21 cellular contexts compared by ENCODE assay signal in genomic region chr11:102239906-102240305, GRCh38.
DNase-seq lines count a peak whose midpoint lies in the region; ATAC-seq and TF ChIP-seq lines count a peak whose summit lies in the region.
"Had no signal": no experiment of that assay in that cellular context is flagged by ENCODE, and none has a peak within 500 bp of the region (broad histone marks: within the 10 kb centered on the region; RNA-seq: fewer than 3 reads in every experiment).

No MANE protein-coding gene starts in this region.

- POLR2A ChIA-PET in WTC11 (lab: Charles Lee) (no interaction called here), Caco-2 (lab: Charles Lee) (no interaction called here)

- H3K4me1 Mint-ChIP-seq in WTC11 (peaks cover 28% of the 10 kb centered on the region), Caco-2 (ENCODE audit: low read depth, unreplicated experiment) (peaks cover 17% of the 10 kb centered on the region)

- H3K4me1 ChIP-seq in Caco-2, result 0 out of 2 replicates have a peak, but pooled peaks cover 10% of the 10 kb centered on the region
- H3K4me1 ChIP-seq: BE2C had no signal

- H3K4me3 Mint-ChIP-seq in WTC11 (no peak overlapping the region), Caco-2 (ENCODE audit: unreplicated experiment) (no peak overlapping the region)
- H3K4me3 Mint-ChIP-seq: CD4-positive, CD25-positive, alpha-beta regulatory T cell; IgD-negative memory B cell had no signal

- H3K36me3 Mint-ChIP-seq in WTC11 (no peaks in the 10 kb centered on the region), Caco-2 (ENCODE audit: insufficient read depth, unreplicated experiment) (peaks cover 57% of the 10 kb centered on the region)
- H3K36me3 Mint-ChIP-seq: IgD-negative memory B cell had no signal

- intact Hi-C loops in Caco-2 (cut with micrococcal nuclease; ENCODE audit: unreplicated experiment), result no loop called here

- ATAC-seq in WTC11, result no peak
- ATAC-seq in HG03439 (IDR thresholded peaks at IDR 0.05; ENCODE audit: unreplicated experiment), result no peak
- ATAC-seq in HG02885 (IDR thresholded peaks at IDR 0.05; ENCODE audit: poor library complexity, unreplicated experiment), result no peak
- ATAC-seq: Panc1 had no signal

- CTCF ChIA-PET in WTC11 (lab: Charles Lee), result no interaction called here
- CTCF ChIA-PET in Caco-2 (lab: Charles Lee), result interaction anchor here (0.6 to 0.9 kb wide), 2 partner anchors 28 to 31 kb away, joined by 3 read pairs; no protein-coding TSS in a partner anchor

- DNase-seq in NCI-H510A treated with DMSO at 0.1 percent for 48 hours (lab: John Stamatoyannopoulos, UW), result peak; percentile 27
- DNase-seq in NCI-H510A (lab: John Stamatoyannopoulos, UW), result no peak
- DNase-seq in WTC11 (ENCODE audit: low spot score), result no peak
- peak; percentile 62 for DNase-seq in kidney tubule cell (ENCODE audit: low spot score)
- no peak for DNase-seq in Caco-2
- DNase-seq: 8988T; ACHN; BE2C; CD4-positive, CD25-positive, alpha-beta regulatory T cell; DMS79; GDM1; MM.1S; NCI-H2029; NCI-H446 treated with DMSO at 0.1 percent for 48 hours; NCI-H69; SHP77 had no signal

- no peaks in the 10 kb centered on the region for H3K9me3 ChIP-seq in Caco-2
- H3K9me3 ChIP-seq: BE2C had no signal

- H3K9me3 Mint-ChIP-seq in WTC11 (no peaks in the 10 kb centered on the region), Caco-2 (ENCODE audit: unreplicated experiment) (no peaks in the 10 kb centered on the region)

- no peaks in the 10 kb centered on the region for H3K27me3 ChIP-seq in Caco-2 (replicated peaks; ENCODE audit: control insufficient read depth, insufficient read depth, low read length)

- H3K36me3 ChIP-seq in Caco-2 (ENCODE audit: control insufficient read depth, insufficient read depth, low read length), result no peaks in the 10 kb centered on the region
- H3K36me3 ChIP-seq: BE2C had no signal

- no peak for TF ChIP-seq CTCF in WTC11 (IDR thresholded peaks at IDR 0.05)
- no peak for TF ChIP-seq CTCF in Caco-2 (IDR thresholded peaks at IDR 0.05; ENCODE audit: insufficient read depth in 1 of 2, low read depth in 1 of 2, low read length in 1 of 2, severe bottlenecking in 1 of 2, unreplicated experiment in 1 of 2)

- no TSS peak for BruUV-seq in Caco-2 (replicated peaks; lab: Mats Ljungman, UMichigan)

- H3K27ac Mint-ChIP-seq in WTC11 (no peak overlapping the region), Caco-2 (ENCODE audit: unreplicated experiment) (no peak overlapping the region)
- H3K27ac Mint-ChIP-seq: CD4-positive, CD25-positive, alpha-beta regulatory T cell; IgD-negative memory B cell had no signal

- no peaks in the 10 kb centered on the region for H3K27me3 Mint-ChIP-seq in WTC11 (ENCODE audit: low read depth)
- no peaks in the 10 kb centered on the region for H3K27me3 Mint-ChIP-seq in Caco-2 (ENCODE audit: insufficient read depth, unreplicated experiment)

- no peak overlapping the region for H3K4me3 ChIP-seq in Caco-2 (ENCODE audit: low read depth, low read length)
- H3K4me3 ChIP-seq: GM12878 had no signal

TF ChIP-seq in WTC11, 78 proteins besides CTCF, POLR2A, EP300 and RAD21:
- TF ChIP-seq HMGA2 (CRISPR knock-in tag; IDR thresholded peaks at IDR 0.05), result no peak
- 0 out of 2 replicates have a peak, but pooled peaks have one; percentile 21 for TF ChIP-seq ZNF121 (CRISPR knock-in tag; IDR thresholded peaks at IDR 0.05)
TF ChIP-seq in WTC11: peak in this region for 1.

Comparison
In these comparisons a context has a peak if more than half of its experiments do, and no peak if none do; other contexts are left out.
1. DNase-seq: peak in NCI-H510A treated with DMSO at 0.1 percent for 48 hours (single experiment) and kidney tubule cell (single experiment); none in NCI-H510A (single experiment), WTC11 (single experiment) and Caco-2 (0 of 2).